ENCODE assay signal across 18 cellular contexts in genomic region chr10:114723361-114723760, GRCh38.
DNase-seq lines count a peak whose midpoint lies in the region; ATAC-seq, FAIRE-seq and TF ChIP-seq lines count a peak whose summit lies in the region.
"Had no signal": no experiment of that assay in that cellular context is flagged by ENCODE, and none has a peak within 500 bp of the region (broad histone marks: within the 10 kb centered on the region; RNA-seq: fewer than 3 reads in every experiment).

No MANE protein-coding gene starts in this region.

- H2BK20ac ChIP-seq in H1 (ENCODE audit: low read length), result no peak overlapping the region

- no peak for FAIRE-seq in HepG2 (lab: Jason Lieb, UNC)
- no peak for FAIRE-seq in H1 (lab: Jason Lieb, UNC)
- FAIRE-seq: A204.1, D721Med, G401.6, GM12891, GM19239 had no signal

- H3K27me3 ChIP-seq in heart left ventricle, result no peaks in the 10 kb centered on the region
- H3K27me3 ChIP-seq in liver (ENCODE audit: control insufficient read depth in 4 of 4, insufficient read depth in 4 of 4, low read length in 3 of 4), result no peaks in the 10 kb centered on the region
- no peaks in the 10 kb centered on the region for H3K27me3 ChIP-seq in HepG2 (ENCODE audit: control insufficient read depth in 1 of 2, insufficient read depth in 2 of 2, low read length in 2 of 2)
- H3K27me3 ChIP-seq in H1 (replicated peaks in 1 of 4; ENCODE audit: control insufficient read depth in 3 of 4, extremely low read depth in 1 of 4, insufficient read depth in 3 of 4, low read length in 3 of 4), result no peaks in the 10 kb centered on the region
- H3K27me3 ChIP-seq in trophoblast cell (ENCODE audit: insufficient read depth, low read length), result no peaks in the 10 kb centered on the region

- intact Hi-C loops in heart left ventricle (cut with DNase I) (loop anchor here in 3 of 10 donors (5.0 kb wide), 2 partner anchors 34 to 39 kb away; no protein-coding TSS in a partner anchor), cardiac septum (cut with DNase I) (loop anchor here (5.0 kb wide), 1 partner anchor 44 kb away; no protein-coding TSS in a partner anchor), HepG2 (cut with micrococcal nuclease; ENCODE audit: unreplicated experiment) (no loop called here)

- TF ChIP-seq EP300 in HepG2 (IDR thresholded peaks at IDR 0.05; ENCODE audit: low read depth in 2 of 2, low read length in 2 of 2), result no peak
- TF ChIP-seq EP300 in HepG2 (CRISPR knock-in tag; IDR thresholded peaks at IDR 0.05; ENCODE audit: borderline replicate concordance), result no peak
- TF ChIP-seq EP300 in H1 (IDR thresholded peaks at IDR 0.05; ENCODE audit: borderline replicate concordance in 1 of 2, low read depth in 2 of 2, low read length in 2 of 2), result no peak

- H2BK5ac ChIP-seq in H1 (ENCODE audit: low read depth, low read length), result no peak overlapping the region
- no peak overlapping the region for H2BK5ac ChIP-seq in trophoblast cell (ENCODE audit: low read depth, low read length, poor library complexity)

- H2AK5ac ChIP-seq in H1 (ENCODE audit: low read depth, low read length) (no peak overlapping the region), trophoblast cell (ENCODE audit: low read length) (no peak overlapping the region)

- no peak overlapping the region for H3K4ac ChIP-seq in H1 (replicated peaks; ENCODE audit: insufficient read length, low read depth, low read length)
- H3K4ac ChIP-seq in trophoblast cell (ENCODE audit: low read depth, low read length), result no peak overlapping the region

- in situ Hi-C loops in HepG2 (cut with HindIII; ENCODE audit: extremely low pct_ligation_motif_present, low pct_unique_long_range_greater_than_20kb), result no loop called here

- H3K79me1 ChIP-seq in H1 (ENCODE audit: low read depth, low read length) (no peaks in the 10 kb centered on the region), trophoblast cell (ENCODE audit: low read length) (no peaks in the 10 kb centered on the region)

- no peak overlapping the region for H3K23ac ChIP-seq in H1 (ENCODE audit: insufficient read length)
- H3K23ac ChIP-seq in trophoblast cell (ENCODE audit: low read length), result no peak overlapping the region

- POLR2A ChIA-PET in HepG2 (lab: Yijun Ruan, JAX), result no interaction called here
- POLR2A ChIA-PET in H1 (lab: Charles Lee; ENCODE audit: partially characterized antibody), result no interaction called here

- H3K9me3 ChIP-seq in heart left ventricle, result peaks cover 0 to 4% (median 0%) of the 10 kb centered on the region in 12 donors
- H3K9me3 ChIP-seq in liver (ENCODE audit: control insufficient read depth in 4 of 4, low read length in 3 of 4), result no peaks in the 10 kb centered on the region
- no peaks in the 10 kb centered on the region for H3K9me3 ChIP-seq in HepG2 (ENCODE audit: low read length)
- H3K9me3 ChIP-seq in H1 (ENCODE audit: insufficient read depth in 2 of 2, low read depth in 1 of 2, low read length in 1 of 2), result no peaks in the 10 kb centered on the region
- no peaks in the 10 kb centered on the region for H3K9me3 ChIP-seq in trophoblast cell (ENCODE audit: insufficient read depth, low read depth, low read length)
- H3K9me3 ChIP-seq: HAP-1 had no signal

- no peaks in the 10 kb centered on the region; the same call in 1 of the 2 replicates for H3K23me2 ChIP-seq in H1 (ENCODE audit: low read depth, low read length)

- peaks cover 11 to 79% (median 44%) of the 10 kb centered on the region in 12 donors for H3K4me1 ChIP-seq in heart left ventricle
- peaks cover 10 to 64% (median 60%) of the 10 kb centered on the region in 4 donors for H3K4me1 ChIP-seq in liver (ENCODE audit: control insufficient read depth in 4 of 4, insufficient read depth in 4 of 4, low read length in 3 of 4)
- peaks cover 22% of the 10 kb centered on the region for H3K4me1 ChIP-seq in HepG2 (ENCODE audit: insufficient read depth, low read length)
- H3K4me1 ChIP-seq in H1 (replicated peaks in 1 of 4; ENCODE audit: control insufficient read depth in 3 of 4, insufficient read depth in 4 of 4, low read length in 3 of 4), result no peaks in the 10 kb centered on the region
- peaks cover 0 to 4% of the 10 kb centered on the region in 2 experiments for H3K4me1 ChIP-seq in trophoblast cell (ENCODE audit: control insufficient read depth in 1 of 2, insufficient read depth in 2 of 2, low read length in 2 of 2)
- H3K4me1 ChIP-seq: Caco-2, HAP-1 had no signal

- no peak for TF ChIP-seq POLR2A in heart left ventricle (IDR thresholded peaks at IDR 0.05)
- no peak for TF ChIP-seq POLR2A in HepG2 (IDR thresholded peaks at IDR 0.05; ENCODE audit: insufficient read depth in 1 of 2, low read depth in 2 of 2, low read length in 2 of 2)
- TF ChIP-seq POLR2A in H1 (IDR thresholded peaks at IDR 0.05; ENCODE audit: control extremely low read depth in 1 of 2, low read depth in 2 of 2, low read length in 2 of 2), result no peak

- H3K79me2 ChIP-seq in HepG2 (ENCODE audit: insufficient read depth, low read length) (no peaks in the 10 kb centered on the region), H1 (ENCODE audit: control insufficient read depth in 1 of 2, insufficient read depth in 2 of 2, low read length in 2 of 2) (no peaks in the 10 kb centered on the region), trophoblast cell (ENCODE audit: control insufficient read depth, insufficient read depth, low read length, poor library complexity) (no peaks in the 10 kb centered on the region)

- ATAC-seq in heart left ventricle, result no peak
- ATAC-seq in HepG2, result no peak

- H4K91ac ChIP-seq in H1 (replicated peaks; ENCODE audit: insufficient read length, low read length), result no peak overlapping the region
- no peak overlapping the region for H4K91ac ChIP-seq in trophoblast cell (ENCODE audit: low read depth, low read length)

- no peak overlapping the region for H3K4me2 ChIP-seq in HepG2 (ENCODE audit: low read depth, low read length)
- no peak overlapping the region for H3K4me2 ChIP-seq in H1 (ENCODE audit: insufficient read depth in 1 of 2, low read depth in 2 of 2, low read length in 2 of 2)
- no peak overlapping the region for H3K4me2 ChIP-seq in trophoblast cell (ENCODE audit: low read length)

- no TSS peak for BruUV-seq in HepG2 (replicated peaks; lab: Mats Ljungman, UMichigan)

- no peak overlapping the region for H2AFZ ChIP-seq in HepG2 (ENCODE audit: low read length)
- no peak overlapping the region for H2AFZ ChIP-seq in H1 (ENCODE audit: low read length)
- no peak overlapping the region for H2AFZ ChIP-seq in trophoblast cell (ENCODE audit: insufficient read depth, low read length, poor library complexity)

- H3K9ac ChIP-seq in liver (ENCODE audit: low read depth in 1 of 2, low read length in 2 of 2), result no peak overlapping the region
- H3K9ac ChIP-seq in HepG2 (ENCODE audit: insufficient read depth, low read depth, low read length), result no peak overlapping the region
- no peak overlapping the region for H3K9ac ChIP-seq in H1 (replicated peaks in 1 of 4; ENCODE audit: extremely low read depth in 1 of 4, low read depth in 3 of 4, low read length in 3 of 4)
- H3K9ac ChIP-seq in trophoblast cell (ENCODE audit: low read length), result no peak overlapping the region

- H3K56ac ChIP-seq in H1 (replicated peaks; ENCODE audit: insufficient read length, low read depth, low read length), result no peak overlapping the region

- H3K36me3 ChIP-seq in heart left ventricle (no peaks in the 10 kb centered on the region), liver (ENCODE audit: control insufficient read depth in 4 of 4, insufficient read depth in 3 of 4, low read depth in 1 of 4, low read length in 3 of 4) (no peaks in the 10 kb centered on the region), HepG2 (replicated peaks in 1 of 2; ENCODE audit: control insufficient read depth in 1 of 2, insufficient read depth in 2 of 2, low read length in 2 of 2) (no peaks in the 10 kb centered on the region), H1 (ENCODE audit: control insufficient read depth in 2 of 4, insufficient read depth in 4 of 4, low read length in 3 of 4) (no peaks in the 10 kb centered on the region), trophoblast cell (ENCODE audit: control insufficient read depth in 1 of 2, insufficient read depth in 2 of 2, low read length in 2 of 2) (no peaks in the 10 kb centered on the region)
- H3K36me3 ChIP-seq: HAP-1 had no signal

- H2BK12ac ChIP-seq in H1 (ENCODE audit: low read depth, low read length), result no peak overlapping the region
- H2BK12ac ChIP-seq in trophoblast cell (ENCODE audit: low read length), result no peak overlapping the region

- H4K5ac ChIP-seq in H1 (ENCODE audit: insufficient read length, low read depth, low read length), result no peak overlapping the region

- H3K14ac ChIP-seq in H1 (ENCODE audit: insufficient read length), result no peak overlapping the region
- no peak overlapping the region for H3K14ac ChIP-seq in trophoblast cell (ENCODE audit: low read length)

- H3K18ac ChIP-seq in H1 (ENCODE audit: extremely low read depth, low read length) (no peak overlapping the region), trophoblast cell (ENCODE audit: low read length) (no peak overlapping the region)

- CTCF ChIA-PET in HepG2 (lab: Yijun Ruan, JAX; ENCODE audit: low intra/inter-chr PET ratio, low total read pairs), result no interaction called here
- CTCF ChIA-PET in H1 (lab: Charles Lee; ENCODE audit: partially characterized antibody), result interaction anchor here (1.0 to 1.6 kb wide), 5 partner anchors 19 to 156 kb away, joined by 3 to 7 read pairs (median 6); no protein-coding TSS in a partner anchor

- H2BK15ac ChIP-seq in H1 (ENCODE audit: low read length), result no peak overlapping the region

- no peak for TF ChIP-seq CTCF in heart left ventricle (IDR thresholded peaks at IDR 0.05)
- TF ChIP-seq CTCF in liver (IDR thresholded peaks at IDR 0.05; ENCODE audit: low read depth, low read length, missing input control), result no peak
- no peak for TF ChIP-seq CTCF in HepG2 (CRISPR knock-in tag; IDR thresholded peaks at IDR 0.05)
- TF ChIP-seq CTCF in H1 (IDR thresholded peaks at IDR 0.05; ENCODE audit: control extremely low read depth in 1 of 3, insufficient read depth in 1 of 3, low read depth in 1 of 3, low read length in 3 of 3), result no peak

- no peaks in the 10 kb centered on the region for H4K20me1 ChIP-seq in HepG2 (ENCODE audit: insufficient read depth, low read length)
- no peaks in the 10 kb centered on the region for H4K20me1 ChIP-seq in H1 (replicated peaks in 1 of 2; ENCODE audit: control insufficient read depth in 1 of 2, insufficient read depth in 2 of 2, low read length in 2 of 2)

- DNase-seq in heart left ventricle, result no peak
- no peak for DNase-seq in cardiac septum (ENCODE audit: low spot score)
- DNase-seq in HepG2 (ENCODE audit: low spot score), result no peak
- DNase-seq in H1 (ENCODE audit: low read depth in 1 of 2, low spot score in 2 of 2), result no peak
- DNase-seq in trophoblast cell, result peak; percentile 15 to 54
- no peak for DNase-seq in NCI-H2227 (lab: John Stamatoyannopoulos, UW; ENCODE audit: unreplicated experiment)
- DNase-seq in Ammon's horn (ENCODE audit: low spot score), result no peak
- DNase-seq: ACHN; Caco-2; CD4-positive, alpha-beta T cell had no signal

- no peak overlapping the region for H3K4me3 ChIP-seq in heart left ventricle
- H3K4me3 ChIP-seq in liver (ENCODE audit: low read depth in 1 of 3, low read length in 3 of 3), result no peak overlapping the region
- no peak overlapping the region for H3K4me3 ChIP-seq in HepG2 (replicated peaks in 1 of 3; ENCODE audit: insufficient read depth in 1 of 3, low read depth in 2 of 3, low read length in 3 of 3)
- no peak overlapping the region for H3K4me3 ChIP-seq in H1 (ENCODE audit: extremely low read depth in 1 of 4, insufficient read depth in 2 of 4, low read depth in 3 of 4, low read length in 4 of 4)
- H3K4me3 ChIP-seq in trophoblast cell (ENCODE audit: low read depth, low read length), result no peak overlapping the region
- H3K4me3 ChIP-seq: HAP-1 had no signal

- peak overlapping the region in 9 of 12 donors; percentile 26 to 88 (median 81) for H3K27ac ChIP-seq in heart left ventricle
- peak overlapping the region in 1 of 2 donors; percentile 45 for H3K27ac ChIP-seq in liver (ENCODE audit: low read depth in 1 of 2, low read length in 2 of 2)
- no peak overlapping the region for H3K27ac ChIP-seq in HepG2 (ENCODE audit: extremely low read length, insufficient read depth, low read length)
- H3K27ac ChIP-seq in H1 (ENCODE audit: low read depth, low read length), result no peak overlapping the region
- no peak overlapping the region for H3K27ac ChIP-seq in trophoblast cell (ENCODE audit: low read depth, low read length)
- H3K27ac ChIP-seq: C4-2B had no signal

- H2BK120ac ChIP-seq in H1 (replicated peaks; ENCODE audit: low read depth, low read length) (peak overlapping the region; percentile 35), trophoblast cell (ENCODE audit: insufficient read depth, low read length, poor library complexity) (no peak overlapping the region)

- H4K12ac ChIP-seq in trophoblast cell (ENCODE audit: low read depth, low read length), result no peak overlapping the region

- 78 to 91% (median 84%) methylated on average over 1 of the region's 1 CpG for WGBS in heart left ventricle, 4 donors
- 44% methylated on average over 1 of the region's 1 CpG for WGBS in liver
- 11% methylated on average over 1 of the region's 1 CpG for WGBS in HepG2 (ENCODE audit: low lambda C conversion rate)
- WGBS in H1 (ENCODE audit: extremely low coverage in 1 of 2, insufficient coverage in 1 of 2, insufficient read length in 1 of 2, insufficient replicate concordance in 2 of 2, low coverage in 1 of 2, low lambda C conversion rate in 2 of 2, missing lambda C conversion rate in 1 of 2), 2 experiments, result 88% methylated on average over 1 of the region's 1 CpG; no CpG with 5 or more reads in 1 of the 2 experiments
- no CpG with 5 or more reads among the region's 1 CpG for WGBS in trophoblast cell (ENCODE audit: extremely low coverage, insufficient coverage, insufficient read length)

- TF ChIP-seq RAD21 in liver (IDR thresholded peaks at IDR 0.05) (peak in 1 of 2 donors; percentile 4), HepG2 (CRISPR knock-in tag; IDR thresholded peaks at IDR 0.05) (no peak), H1 (IDR thresholded peaks at IDR 0.05 in 1 of 2, conservative IDR thresholded peaks at IDR 0.05 in 1 of 2; ENCODE audit: low read depth in 2 of 2, low read length in 2 of 2) (no peak)

- H4K8ac ChIP-seq in H1 (ENCODE audit: extremely low read depth, insufficient read depth, low read length) (no peak overlapping the region), trophoblast cell (ENCODE audit: low read depth, low read length) (no peak overlapping the region)

Comparison
In these comparisons a context has a peak if more than half of its experiments do, and no peak if none do; other contexts are left out.
1. DNase-seq: peak in trophoblast cell (2 of 2); none in heart left ventricle (0 of 5), cardiac septum (single experiment), HepG2 (single experiment), H1 (0 of 2), NCI-H2227 (single experiment) and Ammon's horn (single experiment).
2. H3K27ac ChIP-seq: peak in heart left ventricle (9 of 12); none in HepG2 (single experiment), H1 (single experiment) and trophoblast cell (single experiment).